ENCODE assay signal across 32 cellular contexts in genomic region chr4:79402452-79402851, GRCh38.
"Had no signal": no experiment of that assay in that cellular context is flagged by ENCODE, and none has a peak within 500 bp of the region (broad histone marks: within the 10 kb centered on the region; RNA-seq: fewer than 3 reads in every experiment).

No MANE protein-coding gene starts in this region.

- H3K27ac ChIP-seq: PC-9, RWPE1, SJCRH30, SK-N-MC had no signal

- H2AFZ ChIP-seq: PC-9 had no signal

- DNase-seq: Kasumi-1, KG1, MG63, NCI-H1048, NCI-H1092 treated with DMSO at 0.1 percent for 48 hours, NCI-H1105 treated with DMSO at 0.1 percent for 48 hours, NCI-H1417, NCI-H1436, NCI-H146, NCI-H1694, NCI-H187, NCI-H1930, NCI-H2029 treated with DMSO at 0.1 percent for 48 hours, NCI-H2081 treated with DMSO at 0.1 percent for 48 hours, NCI-H2107, NCI-H2171, NCI-H226, NCI-H446 treated with DMSO at 0.1 percent for 48 hours, NCI-H510A, NCI-H524, NCI-H526, NCI-H69, NCI-H748 treated with DMSO at 0.1 percent for 48 hours, NCI-H82, PC-9, SHP77, SIG-M5, SJCRH30 had no signal

- H3K9me3 ChIP-seq: MG63 had no signal

- H3K27me3 ChIP-seq: MG63, SJCRH30 had no signal

- H3K36me3 ChIP-seq: MG63, SJCRH30 had no signal

- H3K4me3 ChIP-seq: MG63, PC-9, SJCRH30, SK-N-MC had no signal

- ATAC-seq: Panc1, Right ventricle myocardium inferior had no signal

- H3K4me2 ChIP-seq: PC-9 had no signal
